1 cellular context compared by ENCODE assay signal in the genomic region with DNA sequence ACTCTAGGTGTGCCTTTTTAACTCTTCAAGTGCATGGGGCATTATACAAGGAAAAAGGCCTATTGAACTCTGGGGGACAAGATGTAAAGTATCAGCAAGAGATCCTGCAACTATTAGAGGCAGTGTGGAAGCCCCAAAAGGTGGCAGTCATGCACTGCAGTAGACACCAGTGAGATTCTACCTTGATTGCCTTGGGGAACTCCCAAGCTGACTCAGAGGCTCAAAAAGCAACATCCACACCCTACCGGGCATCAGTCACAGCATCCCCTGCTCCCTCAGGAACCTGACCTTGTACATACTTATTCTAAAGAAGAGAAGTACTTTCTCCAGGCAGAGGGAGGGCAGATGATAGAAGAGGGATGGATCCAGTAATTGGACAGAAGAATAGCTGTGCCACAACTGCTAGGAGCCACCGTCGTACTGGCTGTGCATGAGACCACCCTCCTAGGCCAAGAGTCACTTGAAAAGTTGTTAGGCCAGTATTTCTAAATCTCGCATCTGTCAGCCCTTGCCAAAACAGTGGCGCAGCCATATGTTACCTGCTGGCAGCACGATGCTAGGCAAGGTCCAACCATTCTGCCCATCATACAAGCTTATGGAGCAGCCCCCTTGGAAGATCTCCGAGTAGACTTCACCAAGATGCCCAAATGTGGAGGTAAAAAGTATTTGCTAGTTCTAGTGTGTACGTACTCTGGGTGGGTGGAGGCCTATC.
A peak's percentile ranks its signal among the peaks of the same experiment; 100 is the strongest.
TF ChIP-seq lines count a peak whose summit lies in the region.

No MANE protein-coding gene starts in this region.

TF ChIP-seq in GM12878, 131 proteins besides CTCF, POLR2A, EP300 and RAD21 (continued from another document):
- peak; percentile 14; the same call in 1 of the 2 replicates for TF ChIP-seq SMC3 (IDR thresholded peaks at IDR 0.05; ENCODE audit: borderline replicate concordance, low read length)
- TF ChIP-seq, protein P1, sequence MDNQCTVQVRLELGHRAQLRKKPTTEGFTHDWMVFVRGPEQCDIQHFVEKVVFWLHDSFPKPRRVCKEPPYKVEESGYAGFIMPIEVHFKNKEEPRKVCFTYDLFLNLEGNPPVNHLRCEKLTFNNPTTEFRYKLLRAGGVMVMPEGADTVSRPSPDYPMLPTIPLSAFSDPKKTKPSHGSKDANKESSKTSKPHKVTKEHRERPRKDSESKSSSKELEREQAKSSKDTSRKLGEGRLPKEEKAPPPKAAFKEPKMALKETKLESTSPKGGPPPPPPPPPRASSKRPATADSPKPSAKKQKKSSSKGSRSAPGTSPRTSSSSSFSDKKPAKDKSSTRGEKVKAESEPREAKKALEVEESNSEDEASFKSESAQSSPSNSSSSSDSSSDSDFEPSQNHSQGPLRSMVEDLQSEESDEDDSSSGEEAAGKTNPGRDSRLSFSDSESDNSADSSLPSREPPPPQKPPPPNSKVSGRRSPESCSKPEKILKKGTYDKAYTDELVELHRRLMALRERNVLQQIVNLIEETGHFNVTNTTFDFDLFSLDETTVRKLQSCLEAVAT (IDR thresholded peaks at IDR 0.05), result no peak
- TF ChIP-seq RB1 (IDR thresholded peaks at IDR 0.05; ENCODE audit: borderline replicate concordance), result no peak
- TF ChIP-seq FOXK2 (IDR thresholded peaks at IDR 0.05), result no peak
